ENCODE assay signal across 7 cellular contexts in genomic region chrX:70769659-70770232, GRCh38.
DNase-seq lines count a peak whose midpoint lies in the region; FAIRE-seq and TF ChIP-seq lines count a peak whose summit lies in the region.

No MANE protein-coding gene starts in this region.

- H3K27ac ChIP-seq in mammary epithelial cell (ENCODE audit: insufficient read depth, low read depth, low read length), result no peak overlapping the region
- no peak overlapping the region for H3K27ac ChIP-seq in uterus

- intact Hi-C loops in mammary epithelial cell (cut with micrococcal nuclease), result loop anchor here (1.0 kb wide), 1 partner anchor 410 kb away; no protein-coding TSS in a partner anchor
- intact Hi-C loops in uterus (cut with DNase I; ENCODE audit: low total_unique reads), result no loop called here

- TF ChIP-seq CTCF in Loucy (conservative IDR thresholded peaks at IDR 0.05; ENCODE audit: low read length) (peak; percentile 57), mammary epithelial cell (conservative IDR thresholded peaks at IDR 0.05 in 1 of 2, IDR thresholded peaks at IDR 0.05 in 1 of 2; ENCODE audit: extremely low read depth in 1 of 2, insufficient read depth in 1 of 2, low read depth in 1 of 2, low read length in 2 of 2) (peak; percentile 37 to 43), nephron progenitor cell (IDR thresholded peaks at IDR 0.05) (peak; percentile 41), uterus (IDR thresholded peaks at IDR 0.05) (peak in 1 of 4 experiments; percentile 37)

- H3K36me3 ChIP-seq in Loucy (ENCODE audit: insufficient read depth, low read length), result no peaks in the 10 kb centered on the region
- no peaks in the 10 kb centered on the region for H3K36me3 ChIP-seq in mammary epithelial cell (ENCODE audit: insufficient read depth, low read length)
- H3K36me3 ChIP-seq in uterus, result no peaks in the 10 kb centered on the region

- CTCF ChIA-PET in mammary epithelial cell (lab: Charles Lee; ENCODE audit: low non-redundant PET), result interaction anchor here (1.0 to 1.2 kb wide), 2 partner anchors 11 to 200 kb away, joined by 5 read pairs; no protein-coding TSS in a partner anchor

- WGBS in mammary epithelial cell (ENCODE audit: low coverage, missing lambda C conversion rate), result 6% methylated on average over 3 of the region's 3 CpGs

- dilution Hi-C loops in mammary epithelial cell (cut with HindIII; ENCODE audit: low sequenced_read_pairs), result no loop called here

- in situ Hi-C loops in mammary epithelial cell (cut with MboI; ENCODE audit: low sequenced_read_pairs in 2 of 2), result loop anchor here (25.0 kb wide), 3 partner anchors 193 to 418 kb away; no protein-coding TSS in a partner anchor

- H3K9ac ChIP-seq in Loucy (ENCODE audit: low read depth, low read length, poor library complexity, severe bottlenecking), result no peak overlapping the region
- H3K9ac ChIP-seq in mammary epithelial cell (ENCODE audit: insufficient read depth, low read length), result no peak overlapping the region

- H3F3A ChIP-seq in Loucy (ENCODE audit: low read depth), result no peaks in the 10 kb centered on the region

- H3K4me2 ChIP-seq in Loucy (ENCODE audit: low read depth, low read length, poor library complexity, severe bottlenecking), result no peak overlapping the region
- no peak overlapping the region for H3K4me2 ChIP-seq in mammary epithelial cell (ENCODE audit: insufficient read depth, low read depth, low read length)

- TF ChIP-seq POLR2A in uterus (IDR thresholded peaks at IDR 0.05), result no peak

- H3K4me1 Mint-ChIP-seq in nephron progenitor cell, result no peaks in the 10 kb centered on the region

- H3K27ac Mint-ChIP-seq in nephron progenitor cell, result no peak overlapping the region

- H4K20me1 ChIP-seq in Loucy (ENCODE audit: insufficient read depth, low read length, poor library complexity, severe bottlenecking) (no peaks in the 10 kb centered on the region), mammary epithelial cell (ENCODE audit: insufficient read depth, low read length) (no peaks in the 10 kb centered on the region)

- no TSS peak for BruUV-seq in mammary epithelial cell (replicated peaks; lab: Mats Ljungman, UMichigan)

- no peak overlapping the region for H3K4me3 Mint-ChIP-seq in nephron progenitor cell

- no peaks in the 10 kb centered on the region for H3K27me3 ChIP-seq in Loucy (ENCODE audit: insufficient read depth, low read length, poor library complexity, severe bottlenecking)
- no peaks in the 10 kb centered on the region for H3K27me3 ChIP-seq in mammary epithelial cell (ENCODE audit: insufficient read depth, low read length)
- peaks cover 0 to 4% of the 10 kb centered on the region in 2 donors for H3K27me3 ChIP-seq in uterus

- H3K36me3 Mint-ChIP-seq in nephron progenitor cell (ENCODE audit: low read depth), result no peaks in the 10 kb centered on the region

- no peaks in the 10 kb centered on the region for H3K9me2 ChIP-seq in Loucy (replicated peaks; ENCODE audit: low read depth, low read length)

- no peak for DNase-seq in mammary epithelial cell
- DNase-seq in nephron progenitor cell, result no peak
- no peak for DNase-seq in activated gamma-delta T cell (lab: John Stamatoyannopoulos, UW)
- no peak for DNase-seq in activated gamma-delta T cell treated with Interleukin-2 at 50 U/mL for 16 hours
- no peak for DNase-seq in uterus

- peaks cover 6% of the 10 kb centered on the region for H3K27me3 Mint-ChIP-seq in nephron progenitor cell (ENCODE audit: low read depth, poor library complexity)

- H3K9me3 Mint-ChIP-seq in nephron progenitor cell, result peaks cover 47% of the 10 kb centered on the region

- no peak overlapping the region for H3K4me3 ChIP-seq in Loucy (ENCODE audit: low read length, poor library complexity, severe bottlenecking)
- H3K4me3 ChIP-seq in mammary epithelial cell (replicated peaks in 1 of 3; ENCODE audit: insufficient read depth in 1 of 3, low read depth in 2 of 3, low read length in 3 of 3), result no peak overlapping the region
- H3K4me3 ChIP-seq in uterus, result no peak overlapping the region

- no peaks in the 10 kb centered on the region for H3K4me1 ChIP-seq in Loucy (ENCODE audit: insufficient read depth, low read length, poor library complexity, severe bottlenecking)
- H3K4me1 ChIP-seq in mammary epithelial cell (ENCODE audit: insufficient read depth, low read length), result no peaks in the 10 kb centered on the region
- H3K4me1 ChIP-seq in uterus, result no peaks in the 10 kb centered on the region

- H2AFZ ChIP-seq in Loucy (ENCODE audit: low read length) (no peak overlapping the region), mammary epithelial cell (ENCODE audit: low read depth, low read length) (no peak overlapping the region)

- H3K9me3 ChIP-seq in Loucy (ENCODE audit: insufficient read depth, low read depth, low read length), result no peaks in the 10 kb centered on the region
- no peaks in the 10 kb centered on the region for H3K9me3 ChIP-seq in mammary epithelial cell (replicated peaks; ENCODE audit: insufficient read depth, low read length)
- H3K9me3 ChIP-seq in uterus, result no peaks in the 10 kb centered on the region

- no peaks in the 10 kb centered on the region for H3K79me2 ChIP-seq in Loucy (ENCODE audit: insufficient read depth, low read length)
- H3K79me2 ChIP-seq in mammary epithelial cell (ENCODE audit: insufficient read depth, low read length), result no peaks in the 10 kb centered on the region

- peak; percentile 85 for FAIRE-seq in G401.6 (lab: Jason Lieb, UNC)
